ENCODE assay signal across 2 cellular contexts in the genomic region with DNA sequence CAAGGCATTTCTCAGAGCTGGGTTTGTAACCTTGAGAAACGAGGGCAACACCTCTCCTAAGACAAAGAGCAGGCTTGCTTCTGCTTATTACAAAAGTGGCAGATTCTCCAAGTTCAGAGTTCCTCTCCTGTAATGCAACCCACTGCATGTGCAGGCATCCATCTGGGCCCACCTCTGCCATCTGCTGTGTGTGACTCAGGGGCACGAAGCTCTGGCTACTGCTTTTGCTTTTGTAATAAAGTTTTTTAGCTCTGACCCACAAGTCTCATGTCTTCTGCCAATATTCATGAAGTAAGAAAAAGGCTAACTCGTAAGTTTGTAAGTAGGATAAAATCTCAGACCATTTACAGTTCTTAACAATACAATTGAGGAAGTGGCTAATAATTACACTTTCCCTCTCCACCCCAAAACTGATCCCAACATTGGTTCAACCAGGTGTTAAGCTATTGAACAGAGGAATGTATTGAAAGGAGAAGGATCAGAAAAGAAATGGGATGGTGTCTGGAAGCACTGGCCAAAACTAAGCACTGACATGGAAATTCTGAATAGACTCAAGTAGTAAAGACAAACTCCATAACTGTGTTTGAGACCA.
TF ChIP-seq lines count a peak whose summit lies in the region.

No MANE protein-coding gene starts in this region.

TF ChIP-seq in IMR-90, 13 proteins besides CTCF, POLR2A, EP300 and RAD21:
- TF ChIP-seq BHLHE40 (IDR thresholded peaks at IDR 0.05; ENCODE audit: low read depth, low read length) = no peak; the same call in 1 of the 2 replicates

TF ChIP-seq in GM12878, 131 proteins besides CTCF, POLR2A, EP300 and RAD21:
- TF ChIP-seq SPI1 (IDR thresholded peaks at IDR 0.05; ENCODE audit: borderline replicate concordance, insufficient read depth, low read depth, low read length) = peak; percentile 59
- no peak for TF ChIP-seq IRF5 (IDR thresholded peaks at IDR 0.05; ENCODE audit: borderline replicate concordance)
- no peak for TF ChIP-seq SP1 (IDR thresholded peaks at IDR 0.05; ENCODE audit: low read depth, low read length)
